ENCODE assay signal across 21 cellular contexts in genomic region chr7:136023134-136023869, GRCh38. TPM values are rescaled to one million over a fixed set of nuclear protein-coding genes. Genes with fewer than 3 reads are reported as not detected.
DNase-seq lines count a peak whose midpoint lies in the region; ATAC-seq, FAIRE-seq and TF ChIP-seq lines count a peak whose summit lies in the region.
"Had no signal": no experiment of that assay in that cellular context is flagged by ENCODE, and none has a peak within 500 bp of the region (broad histone marks: within the 10 kb centered on the region; RNA-seq: fewer than 3 reads in every experiment).

No MANE protein-coding gene starts in this region.

- H3K9me1 ChIP-seq in K562 (ENCODE audit: control insufficient read depth, insufficient read depth, low read length): no peaks in the 10 kb centered on the region

- ATAC-seq in K562 (peak; percentile 10; the same call in 1 of the 3 replicates), HG03354 (IDR thresholded peaks at IDR 0.05; ENCODE audit: poor library complexity, severe bottlenecking, unreplicated experiment) (no peak)
- ATAC-seq: gastrocnemius medialis, GM12878 had no signal

- no peak overlapping the region for H3K4me2 ChIP-seq in K562 (ENCODE audit: insufficient read depth, low read length)

- TF ChIP-seq CTCF in K562 (IDR thresholded peaks at IDR 0.05 in 2 of 3, conservative IDR thresholded peaks at IDR 0.05 in 1 of 3; ENCODE audit: insufficient read depth in 2 of 3, low read depth in 1 of 3, low read length in 3 of 3) (peak in 1 of 3 experiments; percentile 11; a peak in 1 of 6 replicates), esophagus squamous epithelium (IDR thresholded peaks at IDR 0.05) (no peak)

- H3K36me3 ChIP-seq in K562 (ENCODE audit: control insufficient read depth, insufficient read depth, low read length) (no peaks in the 10 kb centered on the region), esophagus squamous epithelium (no peaks in the 10 kb centered on the region)
- H3K36me3 ChIP-seq: brain microvascular endothelial cell, gastrocnemius medialis, left ventricle myocardium inferior had no signal

- intact Hi-C loops in K562 (cut with micrococcal nuclease): loop anchor here (10.0 kb wide), 2 partner anchors 381 to 661 kb away; no protein-coding TSS in a partner anchor
- intact Hi-C loops in esophagus squamous epithelium (cut with DNase I): no loop called here

- CTCF ChIA-PET in K562 (lab: Yijun Ruan, JAX; ENCODE audit: low intra/inter-chr PET ratio): interaction anchor here (0.6 kb wide), 2 partner anchors 27 to 42 kb away, joined by 3 read pairs; no protein-coding TSS in a partner anchor

- H3K27me3 ChIP-seq in K562 (ENCODE audit: control insufficient read depth in 2 of 2, insufficient read depth in 2 of 2, low read length in 2 of 2) (no peaks in the 10 kb centered on the region), esophagus squamous epithelium (no peaks in the 10 kb centered on the region)
- H3K27me3 ChIP-seq: brain microvascular endothelial cell, gastrocnemius medialis had no signal

- 45% methylated on average over 2 of the region's 2 CpGs for WGBS in K562 (ENCODE audit: insufficient coverage, low coverage, missing lambda C conversion rate)
- WGBS in esophagus squamous epithelium, 2 donors: 67 to 75% methylated on average over 2 of the region's 2 CpGs

- H3K79me2 ChIP-seq in K562 (ENCODE audit: control insufficient read depth, insufficient read depth, low read length): no peaks in the 10 kb centered on the region

- POLR2A ChIA-PET in K562 (lab: Yijun Ruan, JAX): interaction anchor here (1.2 to 3.3 kb wide), 3 partner anchors 8 to 15 kb away, joined by 4 to 14 read pairs (median 6); no protein-coding TSS in a partner anchor

- H4K20me1 ChIP-seq in K562 (replicated peaks; ENCODE audit: control insufficient read depth, insufficient read depth, low read length): no peaks in the 10 kb centered on the region

- in situ Hi-C loops in K562 (cut with MboI): no loop called here

- no peak for TF ChIP-seq POLR2A in K562 (conservative IDR thresholded peaks at IDR 0.05)
- TF ChIP-seq POLR2A in esophagus squamous epithelium (IDR thresholded peaks at IDR 0.05): no peak

- H3K4me1 ChIP-seq in K562 (replicated peaks in 1 of 2; ENCODE audit: control insufficient read depth in 2 of 2, insufficient read depth in 2 of 2, low read length in 2 of 2): peaks cover 0 to 4% of the 10 kb centered on the region in 2 experiments; a peak in 2 of 5 replicates
- H3K4me1 ChIP-seq in esophagus squamous epithelium: no peaks in the 10 kb centered on the region
- H3K4me1 ChIP-seq: gastrocnemius medialis, left ventricle myocardium inferior had no signal

- H3K4me3 ChIP-seq in K562: no peak overlapping the region
- H3K4me3 ChIP-seq in esophagus squamous epithelium: no peak overlapping the region
- H3K4me3 ChIP-seq: gastrocnemius medialis, GM12878, left ventricle myocardium inferior had no signal

- 0 out of 4 replicates have a peak, but pooled peaks of 1 of the 2 experiments have one; percentile 13 for TF ChIP-seq RAD21 in K562 (CRISPR knock-in tag; conservative IDR thresholded peaks at IDR 0.05 in 1 of 2, IDR thresholded peaks at IDR 0.05 in 1 of 2)

- peak; percentile 71 for DNase-seq in COR-L47 (lab: John Stamatoyannopoulos, UW)
- peak; percentile 80 for DNase-seq in NCI-H1436 (lab: John Stamatoyannopoulos, UW)
- DNase-seq in NCI-H345 (lab: John Stamatoyannopoulos, UW): peak; percentile 87
- DNase-seq in K562 (ENCODE audit: extremely low read depth in 1 of 4, low spot score in 3 of 4): no peak
- DNase-seq in inferior parietal cortex (ENCODE audit: extremely low spot score): no peak
- no peak for DNase-seq in caudate nucleus (lab: John Stamatoyannopoulos, UW)
- no peak for DNase-seq in esophagus squamous epithelium (lab: John Stamatoyannopoulos, UW)
- DNase-seq: activated CD4-positive, alpha-beta T cell treated with anti-CD3 and anti-CD28 coated beads, Interleukin-2, amount 50 U/mL, for 4 hours; activated naive CD8-positive, alpha-beta T cell treated with anti-CD3 and anti-CD28 coated beads, Interleukin-2, amount 10 ng/mL, durations not matched to agents 7 days and 5 days; activated T-cell treated with anti-CD3 and anti-CD28 coated beads, Interleukin-2, amount 50 U/mL, for 24 hours; brain microvascular endothelial cell; CD4-positive, alpha-beta T cell; gastrocnemius medialis; GDM1; left ventricle myocardium inferior; NCI-H82; stimulated activated CD4-positive, alpha-beta T cell treated with anti-CD3 and anti-CD28 coated beads, Interleukin-1b, Interleukin-23, amount 100 ng/mL, for 48 hours had no signal

- no peak for FAIRE-seq in K562 (lab: Jason Lieb, UNC)
- FAIRE-seq: GM12878, urothelium cell line had no signal

- no peak for TF ChIP-seq EP300 in K562 (IDR thresholded peaks at IDR 0.05; ENCODE audit: low read length)

- BruUV-seq in K562 (replicated peaks; lab: Mats Ljungman, UMichigan): no TSS peak

- no peaks in the 10 kb centered on the region for H3K9me3 ChIP-seq in K562 (replicated peaks; ENCODE audit: control insufficient read depth, insufficient read depth, low read depth, low read length)
- no peaks in the 10 kb centered on the region for H3K9me3 ChIP-seq in esophagus squamous epithelium
- H3K9me3 ChIP-seq: gastrocnemius medialis, left ventricle myocardium inferior had no signal

- no peak overlapping the region for H3K9ac ChIP-seq in K562 (ENCODE audit: insufficient read depth in 1 of 2, low read depth in 2 of 2, low read length in 2 of 2)

- no peak overlapping the region for H2AFZ ChIP-seq in K562 (ENCODE audit: low read depth, low read length)

- H3K27ac ChIP-seq in K562 (ENCODE audit: extremely low read depth, low read depth, low read length) (no peak overlapping the region), caudate nucleus (ENCODE audit: low read depth, low read length) (no peak overlapping the region), esophagus squamous epithelium (no peak overlapping the region)
- H3K27ac ChIP-seq: brain microvascular endothelial cell, epithelial cell of prostate, gastrocnemius medialis, left ventricle myocardium inferior had no signal

TF ChIP-seq in K562, 482 proteins besides CTCF, POLR2A, EP300 and RAD21:
- TF ChIP-seq HMBOX1 (IDR thresholded peaks at IDR 0.05): peak; percentile 60; the same call in 1 of the 2 replicates
- no peak for TF ChIP-seq ZNF644 (tag; IDR thresholded peaks at IDR 0.05; ENCODE audit: low read depth)

RNA-seq across cellular contexts. Expression of gene MTPN, which starts 46.1 kb away (rescaled TPM):
- 24.4 and 41.1 TPM in 2 replicates for total RNA-seq in K562 (2011; cell fraction: chromatin; rRNA removed; ENCODE audit: low replicate concordance)
- total RNA-seq in K562 (2011; cell fraction: nucleolus; rRNA removed): 26.7 and 34.1 TPM in 2 replicates
- 43.8 and 76.6 TPM in 2 replicates for total RNA-seq in K562 (2011; cell fraction: nucleoplasm; rRNA removed)
- total RNA-seq in K562 (2014; rRNA removed) (94.4 and 128 TPM in 2 replicates), K562 (2014; rRNA removed; fragmentation: Illumina TruSeq; extraction: Trizol) (156 and 189 TPM in 2 replicates), K562 (2015; rRNA removed; fragmentation: Illumina TruSeq; extraction: Trizol) (154 and 159 TPM in 2 replicates), K562 (2021) (236 and 261 TPM in 2 replicates), esophagus squamous epithelium (100 to 1,000 TPM; 100 to 182 (median 145) TPM)
- polyA plus RNA-seq in K562 (2011; rRNA removed) (189 and 191 TPM in 2 replicates), K562 (2014; fragmentation: Illumina TruSeq; extraction: Trizol) (224 and 243 TPM in 2 replicates), K562 (2014; fragmentation: Nextera tagmentation; extraction: Ambion mirVana) (10 to 100 TPM; 68.5 to 68.6 TPM), K562 (2014; rRNA removed) (133 and 148 TPM in 2 replicates)
- polyA plus RNA-seq in K562 (2011; cell fraction: cytosol; rRNA removed): 69.3 and 142 TPM in 2 replicates
- polyA plus RNA-seq in K562 (2011; cell fraction: nucleus; rRNA removed): 61.0 and 67.9 TPM in 2 replicates
- polyA plus RNA-seq in K562 (2012): 190 and 199 TPM in 2 replicates
- 247 and 299 TPM in 2 replicates for polyA minus RNA-seq in K562 (2011; rRNA and poly(A)+ RNA removed)
- 168 and 172 TPM in 2 replicates for polyA minus RNA-seq in K562 (2011; cell fraction: cytosol; rRNA and poly(A)+ RNA removed)
- polyA minus RNA-seq in K562 (2011; cell fraction: nucleus; rRNA and poly(A)+ RNA removed): 70.3 and 88.3 TPM in 2 replicates

Comparison
In these comparisons a context has a peak if more than half of its experiments do, and no peak if none do; other contexts are left out.
1. DNase-seq: peak in COR-L47 (single experiment), NCI-H1436 (single experiment) and NCI-H345 (single experiment); none in K562 (0 of 4), inferior parietal cortex (single experiment), caudate nucleus (0 of 61) and esophagus squamous epithelium (single experiment).